Comparison of ENCODE assay signal across 8 cellular contexts in the genomic region with DNA sequence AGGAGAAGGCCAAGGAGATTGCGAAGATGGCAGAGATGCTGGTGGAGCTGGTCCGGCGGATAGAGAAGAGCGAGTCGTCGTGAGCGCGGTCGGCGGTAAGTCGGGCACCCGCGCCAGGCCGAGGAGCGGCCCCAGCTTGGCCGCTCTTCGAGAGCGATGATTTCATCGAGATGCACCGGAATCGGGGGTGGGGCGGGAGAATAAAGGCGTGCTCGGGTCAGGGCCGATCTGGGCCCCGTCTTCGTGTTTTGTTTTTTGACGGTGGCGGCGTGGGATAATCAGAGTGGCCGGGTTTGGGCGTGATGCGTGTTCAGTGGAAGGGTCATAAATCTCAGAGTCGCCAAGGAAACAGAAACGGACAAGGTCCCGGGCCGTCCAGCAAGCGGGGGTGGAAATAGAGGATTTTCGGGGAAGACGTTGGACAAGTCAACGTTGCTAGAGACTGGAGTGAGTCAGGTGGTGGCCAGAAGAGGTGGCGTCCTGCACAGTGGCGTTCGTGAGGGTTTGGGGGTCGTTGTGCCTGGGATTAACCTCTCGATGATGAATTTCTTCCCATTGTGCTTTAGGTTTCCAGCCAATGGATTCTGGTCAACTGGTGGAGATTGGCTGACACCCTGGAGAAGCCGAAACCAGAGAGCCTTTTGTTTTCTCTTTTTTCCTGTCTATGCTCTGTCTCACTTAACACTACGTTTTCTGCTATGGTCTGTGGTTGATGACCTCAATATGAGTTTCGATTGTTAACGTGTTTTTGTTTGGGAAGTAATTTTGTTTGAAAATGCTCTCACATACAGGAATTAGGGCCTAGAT. TPM values are rescaled to one million over a fixed set of nuclear protein-coding genes. Genes with fewer than 3 reads are reported as not detected.
A peak's percentile ranks its signal among the peaks of the same experiment; 100 is the strongest.
DNase-seq lines count a peak whose midpoint lies in the region; ATAC-seq and TF ChIP-seq lines count a peak whose summit lies in the region.

No MANE protein-coding gene starts in this region.

- peak overlapping the region; percentile 79 for H3K4me3 ChIP-seq in Caco-2 (ENCODE audit: low read depth, low read length)
- peak overlapping the region; percentile 56 to 79 for H3K4me3 ChIP-seq in esophagus (ENCODE audit: low read depth in 1 of 2, low read length in 2 of 2)
- H3K4me3 ChIP-seq in thymus (ENCODE audit: low read length), result peak overlapping the region; percentile 93

- no peak for TF ChIP-seq CTCF in Caco-2 (IDR thresholded peaks at IDR 0.05; ENCODE audit: insufficient read depth in 1 of 2, low read depth in 1 of 2, low read length in 1 of 2, severe bottlenecking in 1 of 2, unreplicated experiment in 1 of 2)

- H3K9me3 ChIP-seq in Caco-2, result no peaks in the 10 kb centered on the region
- H3K9me3 ChIP-seq in esophagus (ENCODE audit: control insufficient read depth in 2 of 2, insufficient read depth in 1 of 2, low read depth in 1 of 2, low read length in 1 of 2), result no peaks in the 10 kb centered on the region
- H3K9me3 ChIP-seq in thymus (ENCODE audit: control insufficient read depth), result no peaks in the 10 kb centered on the region

- H3K4me1 ChIP-seq in Caco-2 (peaks cover 4% of the 10 kb centered on the region; the same call in 1 of the 2 replicates), esophagus (ENCODE audit: control insufficient read depth in 2 of 2, insufficient read depth in 2 of 2, low read length in 1 of 2) (peaks cover 0 to 4% of the 10 kb centered on the region in 2 donors), thymus (ENCODE audit: control insufficient read depth, insufficient read depth, low read length) (peaks cover 12% of the 10 kb centered on the region)

- WGBS in esophagus, 2 donors, result 1% methylated on average over 50 of the region's 50 CpGs
- 1% methylated on average over 50 of the region's 50 CpGs for WGBS in thymus

- peak; percentile 35 for ATAC-seq in GM21515 (IDR thresholded peaks at IDR 0.05; ENCODE audit: unreplicated experiment)
- peak; percentile 43 for ATAC-seq in activated CD8-positive, alpha-beta memory T cell treated with anti-CD3 and anti-CD28 coated beads, Interleukin-2, amount 10 ng/mL, durations not matched to agents 7 days and 5 days

- POLR2A ChIA-PET in Caco-2 (lab: Charles Lee), result interaction anchor here (0.7 to 1.3 kb wide), 2 partner anchors 14 to 32 kb away, joined by 3 to 7 read pairs; a partner anchor contains a TSS

- DNase-seq in Caco-2 (peak in 1 of 2 experiments; percentile 34), myocyte (ENCODE audit: low read depth) (peak; percentile 52), NCI-H510A treated with DMSO at 0.1 percent for 48 hours (lab: John Stamatoyannopoulos, UW) (no peak)
- DNase-seq in activated CD8-positive, alpha-beta memory T cell treated with anti-CD3 and anti-CD28 coated beads, Interleukin-2, amount 10 ng/mL, durations not matched to agents 7 days and 5 days, result peak; percentile 65

- H3K36me3 Mint-ChIP-seq in Caco-2 (ENCODE audit: insufficient read depth, unreplicated experiment), result peaks cover 32% of the 10 kb centered on the region
- no peaks in the 10 kb centered on the region for H3K36me3 Mint-ChIP-seq in IgD-negative memory B cell
- peaks cover 35% of the 10 kb centered on the region for H3K36me3 Mint-ChIP-seq in activated CD8-positive, alpha-beta memory T cell treated with anti-CD3 and anti-CD28 coated beads, Interleukin-2, amount 10 ng/mL, durations not matched to agents 7 days and 5 days

- peak overlapping the region; percentile 92 for H3K27ac ChIP-seq in esophagus (ENCODE audit: low read depth in 2 of 2, low read length in 1 of 2)
- peak overlapping the region; percentile 99 for H3K27ac ChIP-seq in thymus (ENCODE audit: low read depth)

- CTCF ChIA-PET in Caco-2 (lab: Charles Lee), result interaction anchor here (1.3 kb wide), 1 partner anchor 75 kb away, joined by 3 read pairs; no protein-coding TSS in a partner anchor
- CTCF ChIA-PET in activated CD8-positive, alpha-beta memory T cell treated with anti-CD3 and anti-CD28 coated beads, Interleukin-2, amount 10 ng/mL, durations not matched to agents 7 days and 5 days (lab: Charles Lee), result interaction anchor here (0.6 to 4.0 kb wide), 8 partner anchors 13 to 233 kb away, joined by 3 to 29 read pairs (median 4); partner anchors contain the start of gene BLOC1S4

- no peaks in the 10 kb centered on the region for H3K9me3 Mint-ChIP-seq in Caco-2 (ENCODE audit: unreplicated experiment)
- H3K9me3 Mint-ChIP-seq in IgD-negative memory B cell, result peaks cover 0 to 3% (median 0%) of the 10 kb centered on the region in 3 donors
- no peaks in the 10 kb centered on the region for H3K9me3 Mint-ChIP-seq in activated CD8-positive, alpha-beta memory T cell treated with anti-CD3 and anti-CD28 coated beads, Interleukin-2, amount 10 ng/mL, durations not matched to agents 7 days and 5 days (ENCODE audit: low read depth)

- H3K27me3 Mint-ChIP-seq in Caco-2 (ENCODE audit: insufficient read depth, unreplicated experiment), result no peaks in the 10 kb centered on the region
- H3K27me3 Mint-ChIP-seq in IgD-negative memory B cell, result peaks cover 2% of the 10 kb centered on the region
- no peaks in the 10 kb centered on the region for H3K27me3 Mint-ChIP-seq in activated CD8-positive, alpha-beta memory T cell treated with anti-CD3 and anti-CD28 coated beads, Interleukin-2, amount 10 ng/mL, durations not matched to agents 7 days and 5 days

- peak overlapping the region; percentile 99 for H3K27ac Mint-ChIP-seq in Caco-2 (ENCODE audit: unreplicated experiment)
- peak overlapping the region; percentile 91 to 99 (median 99) for H3K27ac Mint-ChIP-seq in IgD-negative memory B cell
- peak overlapping the region; percentile 100 for H3K27ac Mint-ChIP-seq in activated CD8-positive, alpha-beta memory T cell treated with anti-CD3 and anti-CD28 coated beads, Interleukin-2, amount 10 ng/mL, durations not matched to agents 7 days and 5 days

- H3K4me1 Mint-ChIP-seq in Caco-2 (ENCODE audit: low read depth, unreplicated experiment), result peaks cover 12% of the 10 kb centered on the region
- H3K4me1 Mint-ChIP-seq in IgD-negative memory B cell, result peaks cover 12 to 30% (median 28%) of the 10 kb centered on the region in 3 donors
- peaks cover 23% of the 10 kb centered on the region for H3K4me1 Mint-ChIP-seq in activated CD8-positive, alpha-beta memory T cell treated with anti-CD3 and anti-CD28 coated beads, Interleukin-2, amount 10 ng/mL, durations not matched to agents 7 days and 5 days

- H3K36me3 ChIP-seq in Caco-2 (ENCODE audit: control insufficient read depth, insufficient read depth, low read length) (peaks cover 2% of the 10 kb centered on the region; the same call in 1 of the 2 replicates), esophagus (ENCODE audit: control insufficient read depth in 2 of 2, insufficient read depth in 2 of 2, low read length in 1 of 2) (peaks cover 0 to 7% of the 10 kb centered on the region in 2 donors), thymus (ENCODE audit: control insufficient read depth, insufficient read depth) (peaks cover 16% of the 10 kb centered on the region)

- no TSS peak for BruUV-seq in Caco-2 (replicated peaks; lab: Mats Ljungman, UMichigan)

- intact Hi-C loops in Caco-2 (cut with micrococcal nuclease; ENCODE audit: unreplicated experiment), result loop anchor here (2.0 kb wide), 2 partner anchors 47 to 75 kb away; partner anchors contain the start of gene BLOC1S4

- peak overlapping the region; percentile 99 for H3K4me3 Mint-ChIP-seq in Caco-2 (ENCODE audit: unreplicated experiment)
- peak overlapping the region; percentile 97 to 100 (median 98) for H3K4me3 Mint-ChIP-seq in IgD-negative memory B cell
- H3K4me3 Mint-ChIP-seq in activated CD8-positive, alpha-beta memory T cell treated with anti-CD3 and anti-CD28 coated beads, Interleukin-2, amount 10 ng/mL, durations not matched to agents 7 days and 5 days, result peak overlapping the region; percentile 99

- H3K27me3 ChIP-seq in Caco-2 (replicated peaks; ENCODE audit: control insufficient read depth, insufficient read depth, low read length) (no peaks in the 10 kb centered on the region), esophagus (ENCODE audit: control insufficient read depth in 1 of 2, insufficient read depth in 2 of 2, low read length in 2 of 2) (no peaks in the 10 kb centered on the region), thymus (ENCODE audit: control insufficient read depth, insufficient read depth) (no peaks in the 10 kb centered on the region)

RNA-seq across cellular contexts. Expression of gene MRFAP1, which starts 0.9 kb away (rescaled TPM):
- 245 and 254 TPM in 2 replicates for total RNA-seq in Caco-2 (2022)
- 130 TPM for polyA plus RNA-seq in IgD-negative memory B cell
- total RNA-seq in activated CD8-positive, alpha-beta memory T cell treated with anti-CD3 and anti-CD28 coated beads, Interleukin-2, amount 10 ng/mL, durations not matched to agents 7 days and 5 days, result 100 to 1,000 TPM; 109 to 122 TPM
- 100 to 1,000 TPM; 138 to 236 TPM for polyA plus RNA-seq in esophagus
- total RNA-seq in myocyte, result 122 and 128 TPM in 2 replicates
- 326 TPM for polyA plus RNA-seq in myocyte (2012)
- polyA plus RNA-seq in thymus, result 302 TPM

RNA-seq across cellular contexts. Expression of gene S100P, which starts 52.3 kb away (rescaled TPM):
- total RNA-seq in Caco-2 (2022), result 70.8 and 96.9 TPM in 2 replicates
- not detected for polyA plus RNA-seq in IgD-negative memory B cell
- total RNA-seq in activated CD8-positive, alpha-beta memory T cell treated with anti-CD3 and anti-CD28 coated beads, Interleukin-2, amount 10 ng/mL, durations not matched to agents 7 days and 5 days, result 1 to 10 TPM; 1.3 to 5.6 TPM
- 100 to 1,000 TPM in 1 of 2 donors, 10 to 100 TPM in 1; 60.0 to 290 TPM for polyA plus RNA-seq in esophagus
- not detected in 2 replicates for total RNA-seq in myocyte
- polyA plus RNA-seq in myocyte (2012), result 0.28 TPM
- 32.8 TPM for polyA plus RNA-seq in thymus

Comparison
In these comparisons a context has a peak if more than half of its experiments do, and no peak if none do; other contexts are left out.
1. RNA of gene S100P, which starts 52.3 kb away (total RNA-seq): 70.8 to 96.9 TPM in Caco-2; 1.3 to 5.6 TPM in activated CD8-positive, alpha-beta memory T cell treated with anti-CD3 and anti-CD28 coated beads, Interleukin-2, amount 10 ng/mL, durations not matched to agents 7 days and 5 days and not detected in myocyte; every median in the first group is over 10 times any median in the second.
2. Peak in every context shown above with its lines, with median percentiles within 50 percentile points of each other: H3K4me3 ChIP-seq, H3K27ac Mint-ChIP-seq and H3K4me3 Mint-ChIP-seq.